ENCODE assay signal across 1 cellular context in the genomic region with DNA sequence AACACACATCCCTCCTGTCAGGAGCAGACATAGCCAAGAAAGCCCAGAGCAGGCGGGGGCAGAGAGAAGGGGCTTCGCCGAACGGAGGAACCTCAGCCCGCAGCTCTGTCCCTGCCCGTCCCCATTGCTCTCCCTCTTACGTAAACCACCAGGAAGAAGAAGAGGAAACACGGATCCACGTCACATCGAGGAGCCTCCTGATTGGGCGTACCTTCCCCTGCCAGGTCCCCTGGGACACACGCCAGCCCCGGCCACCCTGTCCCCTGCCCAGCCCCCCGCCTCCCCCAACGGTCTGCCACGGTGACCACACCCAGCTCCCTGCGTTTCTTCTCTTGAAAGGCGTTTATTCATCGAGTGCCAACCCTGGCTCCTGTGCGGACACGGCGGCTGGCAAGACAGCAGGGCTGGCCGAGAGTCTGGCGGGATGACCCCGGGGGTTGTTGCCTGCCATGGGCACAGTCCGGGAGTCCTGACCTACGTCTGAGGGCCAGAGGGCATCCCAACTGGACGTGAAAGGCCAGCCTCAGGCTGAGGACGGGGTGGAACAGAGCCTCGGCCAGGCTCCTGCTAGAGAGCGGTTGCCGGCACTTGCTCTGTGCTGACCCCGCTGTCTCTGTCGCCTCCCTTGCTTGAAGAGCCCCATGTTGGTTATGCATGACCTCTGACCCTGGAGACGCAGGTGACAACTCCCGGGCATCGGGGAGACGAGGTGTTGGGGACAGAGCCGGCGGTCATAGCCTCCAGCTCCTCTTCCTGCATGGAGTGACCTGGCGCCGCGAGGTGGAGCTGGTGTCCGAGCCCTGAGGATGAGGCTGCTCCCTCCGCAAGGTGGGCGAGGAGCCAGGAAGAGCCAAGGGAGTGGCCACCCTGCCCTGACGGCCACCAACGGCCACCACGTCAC.
TF ChIP-seq lines count a peak whose summit lies in the region.

No MANE protein-coding gene starts in this region.

TF ChIP-seq in HepG2, 621 proteins besides CTCF, POLR2A, EP300 and RAD21 (continued from another document):
- TF ChIP-seq, protein P1, sequence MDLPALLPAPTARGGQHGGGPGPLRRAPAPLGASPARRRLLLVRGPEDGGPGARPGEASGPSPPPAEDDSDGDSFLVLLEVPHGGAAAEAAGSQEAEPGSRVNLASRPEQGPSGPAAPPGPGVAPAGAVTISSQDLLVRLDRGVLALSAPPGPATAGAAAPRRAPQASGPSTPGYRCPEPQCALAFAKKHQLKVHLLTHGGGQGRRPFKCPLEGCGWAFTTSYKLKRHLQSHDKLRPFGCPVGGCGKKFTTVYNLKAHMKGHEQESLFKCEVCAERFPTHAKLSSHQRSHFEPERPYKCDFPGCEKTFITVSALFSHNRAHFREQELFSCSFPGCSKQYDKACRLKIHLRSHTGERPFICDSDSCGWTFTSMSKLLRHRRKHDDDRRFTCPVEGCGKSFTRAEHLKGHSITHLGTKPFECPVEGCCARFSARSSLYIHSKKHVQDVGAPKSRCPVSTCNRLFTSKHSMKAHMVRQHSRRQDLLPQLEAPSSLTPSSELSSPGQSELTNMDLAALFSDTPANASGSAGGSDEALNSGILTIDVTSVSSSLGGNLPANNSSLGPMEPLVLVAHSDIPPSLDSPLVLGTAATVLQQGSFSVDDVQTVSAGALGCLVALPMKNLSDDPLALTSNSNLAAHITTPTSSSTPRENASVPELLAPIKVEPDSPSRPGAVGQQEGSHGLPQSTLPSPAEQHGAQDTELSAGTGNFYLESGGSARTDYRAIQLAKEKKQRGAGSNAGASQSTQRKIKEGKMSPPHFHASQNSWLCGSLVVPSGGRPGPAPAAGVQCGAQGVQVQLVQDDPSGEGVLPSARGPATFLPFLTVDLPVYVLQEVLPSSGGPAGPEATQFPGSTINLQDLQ (CRISPR knock-in tag; IDR thresholded peaks at IDR 0.05) = no peak
- TF ChIP-seq TOE1 (CRISPR knock-in tag; IDR thresholded peaks at IDR 0.05) = no peak
- TF ChIP-seq ZNF747 (CRISPR knock-in tag; IDR thresholded peaks at IDR 0.05; ENCODE audit: borderline replicate concordance) = no peak
- TF ChIP-seq, protein P2, sequence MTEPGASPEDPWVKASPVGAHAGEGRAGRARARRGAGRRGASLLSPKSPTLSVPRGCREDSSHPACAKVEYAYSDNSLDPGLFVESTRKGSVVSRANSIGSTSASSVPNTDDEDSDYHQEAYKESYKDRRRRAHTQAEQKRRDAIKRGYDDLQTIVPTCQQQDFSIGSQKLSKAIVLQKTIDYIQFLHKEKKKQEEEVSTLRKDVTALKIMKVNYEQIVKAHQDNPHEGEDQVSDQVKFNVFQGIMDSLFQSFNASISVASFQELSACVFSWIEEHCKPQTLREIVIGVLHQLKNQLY (CRISPR knock-in tag; IDR thresholded peaks at IDR 0.05) = no peak
- peak; percentile 81 for TF ChIP-seq EZH2 (conservative IDR thresholded peaks at IDR 0.05; ENCODE audit: low read depth, low read length)
- TF ChIP-seq TBP (CRISPR knock-in tag; IDR thresholded peaks at IDR 0.05) = no peak
- no peak for TF ChIP-seq ZNF562 (CRISPR knock-in tag; IDR thresholded peaks at IDR 0.05; ENCODE audit: borderline replicate concordance)
- no peak for TF ChIP-seq PHF8 (CRISPR knock-in tag; IDR thresholded peaks at IDR 0.05)
- TF ChIP-seq, protein P3, sequence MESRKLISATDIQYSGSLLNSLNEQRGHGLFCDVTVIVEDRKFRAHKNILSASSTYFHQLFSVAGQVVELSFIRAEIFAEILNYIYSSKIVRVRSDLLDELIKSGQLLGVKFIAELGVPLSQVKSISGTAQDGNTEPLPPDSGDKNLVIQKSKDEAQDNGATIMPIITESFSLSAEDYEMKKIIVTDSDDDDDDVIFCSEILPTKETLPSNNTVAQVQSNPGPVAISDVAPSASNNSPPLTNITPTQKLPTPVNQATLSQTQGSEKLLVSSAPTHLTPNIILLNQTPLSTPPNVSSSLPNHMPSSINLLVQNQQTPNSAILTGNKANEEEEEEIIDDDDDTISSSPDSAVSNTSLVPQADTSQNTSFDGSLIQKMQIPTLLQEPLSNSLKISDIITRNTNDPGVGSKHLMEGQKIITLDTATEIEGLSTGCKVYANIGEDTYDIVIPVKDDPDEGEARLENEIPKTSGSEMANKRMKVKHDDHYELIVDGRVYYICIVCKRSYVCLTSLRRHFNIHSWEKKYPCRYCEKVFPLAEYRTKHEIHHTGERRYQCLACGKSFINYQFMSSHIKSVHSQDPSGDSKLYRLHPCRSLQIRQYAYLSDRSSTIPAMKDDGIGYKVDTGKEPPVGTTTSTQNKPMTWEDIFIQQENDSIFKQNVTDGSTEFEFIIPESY (CRISPR knock-in tag; IDR thresholded peaks at IDR 0.05) = peak; percentile 43; the same call in 1 of the 2 replicates
- TF ChIP-seq ETV5 (CRISPR knock-in tag; IDR thresholded peaks at IDR 0.05; ENCODE audit: borderline replicate concordance) = no peak
- TF ChIP-seq AGO1 (IDR thresholded peaks at IDR 0.05; ENCODE audit: low read depth, low read length, poor library complexity, severe bottlenecking) = peak; percentile 88
- TF ChIP-seq TOPORS (CRISPR knock-in tag; IDR thresholded peaks at IDR 0.05) = no peak
- TF ChIP-seq MAF1 (CRISPR knock-in tag; IDR thresholded peaks at IDR 0.05; ENCODE audit: borderline replicate concordance) = no peak
- TF ChIP-seq ZNF331 (CRISPR knock-in tag; IDR thresholded peaks at IDR 0.05) = no peak
- TF ChIP-seq STAG1 (CRISPR knock-in tag; IDR thresholded peaks at IDR 0.05) = peak; percentile 62
- TF ChIP-seq JDP2 (CRISPR knock-in tag; IDR thresholded peaks at IDR 0.05; ENCODE audit: borderline replicate concordance) = no peak
- no peak for TF ChIP-seq GTF3A (CRISPR knock-in tag; conservative IDR thresholded peaks at IDR 0.05)
- TF ChIP-seq SALL1 (CRISPR knock-in tag; IDR thresholded peaks at IDR 0.05) = peak; percentile 10; the same call in 1 of the 2 replicates
- TF ChIP-seq ZNF768 (CRISPR knock-in tag; IDR thresholded peaks at IDR 0.05) = 0 out of 2 replicates have a peak, but pooled peaks have one; percentile 7
- no peak for TF ChIP-seq ATF1 (CRISPR knock-in tag; IDR thresholded peaks at IDR 0.05)
- TF ChIP-seq NR3C1 (CRISPR knock-in tag; IDR thresholded peaks at IDR 0.05) = no peak
- TF ChIP-seq MYC (CRISPR knock-in tag; IDR thresholded peaks at IDR 0.05; ENCODE audit: borderline replicate concordance) = 0 out of 2 replicates have a peak, but pooled peaks have one; percentile 17
- TF ChIP-seq CBFB (CRISPR knock-in tag; IDR thresholded peaks at IDR 0.05) = no peak
- peak; percentile 41 for TF ChIP-seq XRCC5 (optimal IDR thresholded peaks at IDR 0.05; ENCODE audit: low read length)
- TF ChIP-seq, protein P4, sequence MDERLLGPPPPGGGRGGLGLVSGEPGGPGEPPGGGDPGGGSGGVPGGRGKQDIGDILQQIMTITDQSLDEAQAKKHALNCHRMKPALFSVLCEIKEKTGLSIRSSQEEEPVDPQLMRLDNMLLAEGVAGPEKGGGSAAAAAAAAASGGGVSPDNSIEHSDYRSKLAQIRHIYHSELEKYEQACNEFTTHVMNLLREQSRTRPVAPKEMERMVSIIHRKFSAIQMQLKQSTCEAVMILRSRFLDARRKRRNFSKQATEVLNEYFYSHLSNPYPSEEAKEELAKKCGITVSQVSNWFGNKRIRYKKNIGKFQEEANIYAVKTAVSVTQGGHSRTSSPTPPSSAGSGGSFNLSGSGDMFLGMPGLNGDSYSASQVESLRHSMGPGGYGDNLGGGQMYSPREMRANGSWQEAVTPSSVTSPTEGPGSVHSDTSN (CRISPR knock-in tag; IDR thresholded peaks at IDR 0.05) = no peak
- 0 out of 2 replicates have a peak, but pooled peaks have one; percentile 33 for TF ChIP-seq ZBTB21 (CRISPR knock-in tag; IDR thresholded peaks at IDR 0.05)
- TF ChIP-seq ZNF792 (CRISPR knock-in tag; IDR thresholded peaks at IDR 0.05) = no peak
- TF ChIP-seq ZNF225 (CRISPR knock-in tag; IDR thresholded peaks at IDR 0.05) = no peak
- TF ChIP-seq, protein P5, sequence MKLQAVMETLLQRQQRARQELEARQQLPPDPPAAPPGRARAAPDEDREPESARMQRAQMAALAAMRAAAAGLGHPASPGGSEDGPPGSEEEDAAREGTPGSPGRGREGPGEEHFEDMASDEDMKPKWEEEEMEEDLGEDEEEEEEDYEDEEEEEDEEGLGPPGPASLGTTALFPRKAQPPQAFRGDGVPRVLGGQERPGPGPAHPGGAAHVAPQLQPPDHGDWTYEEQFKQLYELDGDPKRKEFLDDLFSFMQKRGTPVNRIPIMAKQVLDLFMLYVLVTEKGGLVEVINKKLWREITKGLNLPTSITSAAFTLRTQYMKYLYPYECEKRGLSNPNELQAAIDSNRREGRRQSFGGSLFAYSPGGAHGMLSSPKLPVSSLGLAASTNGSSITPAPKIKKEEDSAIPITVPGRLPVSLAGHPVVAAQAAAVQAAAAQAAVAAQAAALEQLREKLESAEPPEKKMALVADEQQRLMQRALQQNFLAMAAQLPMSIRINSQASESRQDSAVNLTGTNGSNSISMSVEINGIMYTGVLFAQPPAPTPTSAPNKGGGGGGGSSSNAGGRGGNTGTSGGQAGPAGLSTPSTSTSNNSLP (IDR thresholded peaks at IDR 0.05; ENCODE audit: low read depth, low read length) = no peak
- TF ChIP-seq, protein P6, sequence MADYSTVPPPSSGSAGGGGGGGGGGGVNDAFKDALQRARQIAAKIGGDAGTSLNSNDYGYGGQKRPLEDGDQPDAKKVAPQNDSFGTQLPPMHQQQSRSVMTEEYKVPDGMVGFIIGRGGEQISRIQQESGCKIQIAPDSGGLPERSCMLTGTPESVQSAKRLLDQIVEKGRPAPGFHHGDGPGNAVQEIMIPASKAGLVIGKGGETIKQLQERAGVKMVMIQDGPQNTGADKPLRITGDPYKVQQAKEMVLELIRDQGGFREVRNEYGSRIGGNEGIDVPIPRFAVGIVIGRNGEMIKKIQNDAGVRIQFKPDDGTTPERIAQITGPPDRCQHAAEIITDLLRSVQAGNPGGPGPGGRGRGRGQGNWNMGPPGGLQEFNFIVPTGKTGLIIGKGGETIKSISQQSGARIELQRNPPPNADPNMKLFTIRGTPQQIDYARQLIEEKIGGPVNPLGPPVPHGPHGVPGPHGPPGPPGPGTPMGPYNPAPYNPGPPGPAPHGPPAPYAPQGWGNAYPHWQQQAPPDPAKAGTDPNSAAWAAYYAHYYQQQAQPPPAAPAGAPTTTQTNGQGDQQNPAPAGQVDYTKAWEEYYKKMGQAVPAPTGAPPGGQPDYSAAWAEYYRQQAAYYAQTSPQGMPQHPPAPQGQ (CRISPR knock-in tag; IDR thresholded peaks at IDR 0.05; ENCODE audit: borderline replicate concordance) = no peak
- TF ChIP-seq, protein P7, sequence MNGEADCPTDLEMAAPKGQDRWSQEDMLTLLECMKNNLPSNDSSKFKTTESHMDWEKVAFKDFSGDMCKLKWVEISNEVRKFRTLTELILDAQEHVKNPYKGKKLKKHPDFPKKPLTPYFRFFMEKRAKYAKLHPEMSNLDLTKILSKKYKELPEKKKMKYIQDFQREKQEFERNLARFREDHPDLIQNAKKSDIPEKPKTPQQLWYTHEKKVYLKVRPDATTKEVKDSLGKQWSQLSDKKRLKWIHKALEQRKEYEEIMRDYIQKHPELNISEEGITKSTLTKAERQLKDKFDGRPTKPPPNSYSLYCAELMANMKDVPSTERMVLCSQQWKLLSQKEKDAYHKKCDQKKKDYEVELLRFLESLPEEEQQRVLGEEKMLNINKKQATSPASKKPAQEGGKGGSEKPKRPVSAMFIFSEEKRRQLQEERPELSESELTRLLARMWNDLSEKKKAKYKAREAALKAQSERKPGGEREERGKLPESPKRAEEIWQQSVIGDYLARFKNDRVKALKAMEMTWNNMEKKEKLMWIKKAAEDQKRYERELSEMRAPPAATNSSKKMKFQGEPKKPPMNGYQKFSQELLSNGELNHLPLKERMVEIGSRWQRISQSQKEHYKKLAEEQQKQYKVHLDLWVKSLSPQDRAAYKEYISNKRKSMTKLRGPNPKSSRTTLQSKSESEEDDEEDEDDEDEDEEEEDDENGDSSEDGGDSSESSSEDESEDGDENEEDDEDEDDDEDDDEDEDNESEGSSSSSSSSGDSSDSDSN (CRISPR knock-in tag; IDR thresholded peaks at IDR 0.05) = 0 out of 2 replicates have a peak, but pooled peaks have one; percentile 18
- no peak for TF ChIP-seq SRY (CRISPR knock-in tag; IDR thresholded peaks at IDR 0.05)
- no peak for TF ChIP-seq TEAD3 (CRISPR knock-in tag; optimal IDR thresholded peaks at IDR 0.05; ENCODE audit: borderline replicate concordance)
- TF ChIP-seq PLRG1 (conservative IDR thresholded peaks at IDR 0.05) = no peak
- TF ChIP-seq GABPB1 (CRISPR knock-in tag; IDR thresholded peaks at IDR 0.05) = 0 out of 2 replicates have a peak, but pooled peaks have one; percentile 32
- peak; percentile 68 for TF ChIP-seq AGO2 (optimal IDR thresholded peaks at IDR 0.05; ENCODE audit: low read depth, low read length)
- 0 out of 2 replicates have a peak, but pooled peaks have one; percentile 22 for TF ChIP-seq PCBP1 (IDR thresholded peaks at IDR 0.05; ENCODE audit: borderline replicate concordance, low read depth, low read length)
- no peak for TF ChIP-seq FLYWCH1 (CRISPR knock-in tag; IDR thresholded peaks at IDR 0.05)
